In genomic region chr1:27005648-27006496, GRCh38 we compare ENCODE assay signal across 1 cellular context.
A peak's percentile ranks its signal among the peaks of the same experiment; 100 is the strongest.
TF ChIP-seq lines count a peak whose summit lies in the region.

No MANE protein-coding gene starts in this region.

TF ChIP-seq in A549, 52 proteins besides CTCF, POLR2A, EP300 and RAD21:
- no peak for TF ChIP-seq ELK1 (IDR thresholded peaks at IDR 0.05; ENCODE audit: low read depth, low read length)
- no peak for TF ChIP-seq RNF2 (IDR thresholded peaks at IDR 0.05; ENCODE audit: borderline replicate concordance, low read depth)
- TF ChIP-seq BCL3 (IDR thresholded peaks at IDR 0.05) = no peak
- TF ChIP-seq RARB (CRISPR knock-in tag; IDR thresholded peaks at IDR 0.05) = no peak
- TF ChIP-seq NFE2L2 (conservative IDR thresholded peaks at IDR 0.05; ENCODE audit: low read length) = no peak
- 0 out of 2 replicates have a peak, but pooled peaks have one; percentile 8 for TF ChIP-seq HOXA7 (CRISPR knock-in tag; IDR thresholded peaks at IDR 0.05)
- TF ChIP-seq ZFP36 (IDR thresholded peaks at IDR 0.05; ENCODE audit: borderline replicate concordance, partially characterized antibody) = no peak
- no peak for TF ChIP-seq MAFK (IDR thresholded peaks at IDR 0.05; ENCODE audit: partially characterized antibody)
- no peak for TF ChIP-seq KDM1A (IDR thresholded peaks at IDR 0.05; ENCODE audit: low read depth)
- 0 out of 2 replicates have a peak, but pooled peaks have one; percentile 12 for TF ChIP-seq MAX (IDR thresholded peaks at IDR 0.05)
- TF ChIP-seq REST (IDR thresholded peaks at IDR 0.05) = peak; percentile 21; the same call in 1 of the 2 replicates
- no peak for TF ChIP-seq BHLHE40 (IDR thresholded peaks at IDR 0.05; ENCODE audit: low read depth, low read length)
- TF ChIP-seq ZSCAN20 (CRISPR knock-in tag; IDR thresholded peaks at IDR 0.05) = no peak
- peak; percentile 57 for TF ChIP-seq FOSB (CRISPR knock-in tag; IDR thresholded peaks at IDR 0.05)
- no peak for TF ChIP-seq E2F6 (IDR thresholded peaks at IDR 0.05; ENCODE audit: borderline replicate concordance, low read depth)
- TF ChIP-seq PBX3 (IDR thresholded peaks at IDR 0.05) = 0 out of 2 replicates have a peak, but pooled peaks have one; percentile 40
- TF ChIP-seq ZC3H11A (IDR thresholded peaks at IDR 0.05) = no peak
- no peak for TF ChIP-seq HOXB5 (CRISPR knock-in tag; IDR thresholded peaks at IDR 0.05)
- TF ChIP-seq HDAC2 (IDR thresholded peaks at IDR 0.05) = no peak
- TF ChIP-seq NPAS2 (CRISPR knock-in tag; IDR thresholded peaks at IDR 0.05; ENCODE audit: borderline replicate concordance) = no peak
- TF ChIP-seq CEBPB (IDR thresholded peaks at IDR 0.05) = peak in 1 of 2 experiments; percentile 48; a peak in 1 of 4 replicates
- TF ChIP-seq ZNF302 (CRISPR knock-in tag; IDR thresholded peaks at IDR 0.05) = no peak
- no peak for TF ChIP-seq MYC (IDR thresholded peaks at IDR 0.05; ENCODE audit: borderline replicate concordance, low read length)
- no peak for TF ChIP-seq GATA3 (IDR thresholded peaks at IDR 0.05; ENCODE audit: borderline replicate concordance)
- TF ChIP-seq ESRRA (IDR thresholded peaks at IDR 0.05; ENCODE audit: borderline replicate concordance, low read length) = no peak
- no peak for TF ChIP-seq RFX5 (IDR thresholded peaks at IDR 0.05)
- TF ChIP-seq TP53 (CRISPR knock-in tag; IDR thresholded peaks at IDR 0.05) = 0 out of 2 replicates have a peak, but pooled peaks have one; percentile 13
- TF ChIP-seq RCOR1 (IDR thresholded peaks at IDR 0.05; ENCODE audit: low read depth, low read length) = no peak
- no peak for TF ChIP-seq SMC3 (IDR thresholded peaks at IDR 0.05)
- TF ChIP-seq TFCP2L1 (CRISPR knock-in tag; IDR thresholded peaks at IDR 0.05) = no peak
TF ChIP-seq in A549: peak in this region for 7.
